In the genomic region with DNA sequence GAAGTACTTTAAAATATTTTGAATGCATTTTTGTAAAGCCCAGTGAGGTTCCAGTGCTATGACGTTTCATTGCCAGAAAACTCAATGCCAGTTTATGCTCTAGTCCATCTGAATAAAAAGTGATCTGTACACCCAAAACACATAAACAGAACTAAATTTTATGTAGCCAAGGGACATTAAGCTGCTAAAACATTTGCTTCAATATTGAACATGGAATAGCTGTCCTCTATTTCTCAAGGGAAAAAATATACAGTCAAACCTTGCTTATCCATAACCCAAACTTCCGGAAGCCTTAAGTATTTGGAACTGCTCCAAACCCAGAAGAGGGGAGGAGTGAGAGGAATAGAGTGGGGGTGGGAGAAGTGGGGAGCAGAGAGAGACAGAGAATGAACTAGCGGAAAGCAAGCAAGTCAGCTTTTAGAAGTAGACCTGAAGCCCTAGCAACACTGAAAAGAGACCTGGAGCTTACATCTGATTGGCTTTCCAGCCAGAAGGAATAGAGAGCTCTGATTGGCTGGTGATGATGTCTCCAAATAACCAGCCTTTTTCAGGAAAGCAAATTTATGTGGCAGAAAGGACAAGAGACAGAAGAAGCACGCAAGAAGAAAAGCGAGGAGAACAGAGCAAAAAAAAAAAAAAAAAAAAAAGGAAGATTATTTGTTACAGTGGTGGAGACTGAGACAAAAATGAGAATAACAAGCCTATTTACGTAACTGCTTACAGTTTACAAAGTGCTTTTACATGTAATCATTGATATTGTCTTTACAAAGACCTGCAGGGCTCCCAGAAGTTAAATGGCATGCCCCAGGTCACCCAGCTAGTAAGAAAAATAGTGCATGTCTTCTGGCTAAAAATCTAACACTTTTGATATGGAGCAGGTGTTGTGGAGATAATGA, we compare ENCODE assay signal across 8 cellular contexts.
DNase-seq lines count a peak whose midpoint lies in the region; ATAC-seq, FAIRE-seq and TF ChIP-seq lines count a peak whose summit lies in the region.

No MANE protein-coding gene starts in this region.

- H4K20me1 ChIP-seq in H1 (replicated peaks in 1 of 2; ENCODE audit: control insufficient read depth in 1 of 2, insufficient read depth in 2 of 2, low read length in 2 of 2), result no peaks in the 10 kb centered on the region

- H2BK120ac ChIP-seq in H1 (replicated peaks; ENCODE audit: low read depth, low read length), result no peak overlapping the region

- CTCF ChIA-PET in H1 (lab: Charles Lee; ENCODE audit: partially characterized antibody), result interaction anchor here (0.7 to 4.8 kb wide), 8 partner anchors 9 to 536 kb away, joined by 3 to 25 read pairs (median 4); partner anchors contain the start of genes KLLN and PTEN

- H3K79me2 ChIP-seq in H1 (ENCODE audit: control insufficient read depth in 1 of 2, insufficient read depth in 2 of 2, low read length in 2 of 2), result no peaks in the 10 kb centered on the region

- no peaks in the 10 kb centered on the region for H3K23me2 ChIP-seq in H1 (ENCODE audit: low read depth, low read length)

- H2AFZ ChIP-seq in H1 (ENCODE audit: low read length), result 0 out of 2 replicates have a peak overlapping the region, but pooled peaks have one; percentile 12

- TF ChIP-seq POLR2A in Peyer's patch (IDR thresholded peaks at IDR 0.05) (no peak), H1 (IDR thresholded peaks at IDR 0.05; ENCODE audit: control extremely low read depth in 1 of 2, low read depth in 2 of 2, low read length in 2 of 2) (no peak)

- H4K8ac ChIP-seq in H1 (ENCODE audit: extremely low read depth, insufficient read depth, low read length), result no peak overlapping the region

- TF ChIP-seq RAD21 in H1 (IDR thresholded peaks at IDR 0.05 in 1 of 2, conservative IDR thresholded peaks at IDR 0.05 in 1 of 2; ENCODE audit: low read depth in 2 of 2, low read length in 2 of 2), result no peak

- H3K9me3 ChIP-seq in Peyer's patch (no peaks in the 10 kb centered on the region), H1 (ENCODE audit: insufficient read depth in 2 of 2, low read depth in 1 of 2, low read length in 1 of 2) (no peaks in the 10 kb centered on the region)

- peak; percentile 81 for FAIRE-seq in H1 (lab: Jason Lieb, UNC)

- H3K4me3 ChIP-seq in Peyer's patch (peak overlapping the region in 2 of 4 donors; percentile 13 to 15), H1 (ENCODE audit: extremely low read depth in 1 of 4, insufficient read depth in 2 of 4, low read depth in 3 of 4, low read length in 4 of 4) (no peak overlapping the region)

- H4K5ac ChIP-seq in H1 (ENCODE audit: insufficient read length, low read depth, low read length), result no peak overlapping the region

- H3K27ac ChIP-seq in Peyer's patch (peak overlapping the region; percentile 71 to 84 (median 78)), H1 (ENCODE audit: low read depth, low read length) (no peak overlapping the region)

- H3K23ac ChIP-seq in H1 (ENCODE audit: insufficient read length), result no peak overlapping the region

- H3K56ac ChIP-seq in H1 (replicated peaks; ENCODE audit: insufficient read length, low read depth, low read length), result no peak overlapping the region

- DNase-seq in Peyer's patch (no peak), H1 (ENCODE audit: low read depth in 1 of 2, low spot score in 2 of 2) (no peak), medulla oblongata (ENCODE audit: extremely low spot score) (peak; percentile 83), 8988T (no peak)
- no peak for DNase-seq in stimulated activated CD4-positive, alpha-beta T cell treated with anti-CD3 and anti-CD28 coated beads, Interleukin-15, amount 100 ng/mL, for 24 hours

- no peak overlapping the region for H2AK5ac ChIP-seq in H1 (ENCODE audit: low read depth, low read length)

- no peak overlapping the region for H3K18ac ChIP-seq in H1 (ENCODE audit: extremely low read depth, low read length)

- no peak overlapping the region for H4K91ac ChIP-seq in H1 (replicated peaks; ENCODE audit: insufficient read length, low read length)

- H2BK5ac ChIP-seq in H1 (ENCODE audit: low read depth, low read length), result no peak overlapping the region

- WGBS in H1 (ENCODE audit: extremely low coverage in 1 of 2, insufficient coverage in 1 of 2, insufficient read length in 1 of 2, insufficient replicate concordance in 2 of 2, low coverage in 1 of 2, low lambda C conversion rate in 2 of 2, missing lambda C conversion rate in 1 of 2), 2 experiments, result 54% methylated on average over 4 of the region's 6 CpGs; no CpG with 5 or more reads in 1 of the 2 experiments

- H3K4ac ChIP-seq in H1 (replicated peaks; ENCODE audit: insufficient read length, low read depth, low read length), result no peak overlapping the region

- H2BK12ac ChIP-seq in H1 (ENCODE audit: low read depth, low read length), result no peak overlapping the region

- no peak overlapping the region for H2BK15ac ChIP-seq in H1 (ENCODE audit: low read length)

- H3K27me3 ChIP-seq in Peyer's patch, result no peaks in the 10 kb centered on the region
- no peaks in the 10 kb centered on the region for H3K27me3 ChIP-seq in H1 (replicated peaks in 1 of 4; ENCODE audit: control insufficient read depth in 3 of 4, extremely low read depth in 1 of 4, insufficient read depth in 3 of 4, low read length in 3 of 4)

- H3K4me2 ChIP-seq in H1 (ENCODE audit: insufficient read depth in 1 of 2, low read depth in 2 of 2, low read length in 2 of 2), result no peak overlapping the region; a peak in 1 of 4 replicates

- no peak for TF ChIP-seq EP300 in H1 (IDR thresholded peaks at IDR 0.05; ENCODE audit: borderline replicate concordance in 1 of 2, low read depth in 2 of 2, low read length in 2 of 2)

- no peak for TF ChIP-seq CTCF in Peyer's patch (IDR thresholded peaks at IDR 0.05)
- no peak for TF ChIP-seq CTCF in H1 (IDR thresholded peaks at IDR 0.05; ENCODE audit: control extremely low read depth in 1 of 3, insufficient read depth in 1 of 3, low read depth in 1 of 3, low read length in 3 of 3)

- ATAC-seq in GM18499 (IDR thresholded peaks at IDR 0.05; ENCODE audit: insufficient read depth, unreplicated experiment) (peak; percentile 40), HG02852 (IDR thresholded peaks at IDR 0.05; ENCODE audit: unreplicated experiment) (peak; percentile 46), GM19397 (IDR thresholded peaks at IDR 0.05; ENCODE audit: unreplicated experiment) (no peak)

- no peak overlapping the region for H2BK20ac ChIP-seq in H1 (ENCODE audit: low read length)

- H3K14ac ChIP-seq in H1 (ENCODE audit: insufficient read length), result no peak overlapping the region

- no peaks in the 10 kb centered on the region for H3K36me3 ChIP-seq in Peyer's patch
- H3K36me3 ChIP-seq in H1 (ENCODE audit: control insufficient read depth in 2 of 4, insufficient read depth in 4 of 4, low read length in 3 of 4), result no peaks in the 10 kb centered on the region; a peak in 1 of 8 replicates

- POLR2A ChIA-PET in H1 (lab: Charles Lee; ENCODE audit: partially characterized antibody), result interaction anchor here (1.1 kb wide), 1 partner anchor 524 kb away, joined by 3 read pairs; the partner anchor contains the start of genes KLLN and PTEN

- no peak overlapping the region for H3K9ac ChIP-seq in H1 (replicated peaks in 1 of 4; ENCODE audit: extremely low read depth in 1 of 4, low read depth in 3 of 4, low read length in 3 of 4)

- peaks cover 0 to 41% (median 20%) of the 10 kb centered on the region in 4 donors for H3K4me1 ChIP-seq in Peyer's patch
- H3K4me1 ChIP-seq in H1 (replicated peaks in 1 of 4; ENCODE audit: control insufficient read depth in 3 of 4, insufficient read depth in 4 of 4, low read length in 3 of 4), result peaks cover 0 to 2% (median 0%) of the 10 kb centered on the region in 4 experiments; a peak in 1 of 7 replicates

- no peaks in the 10 kb centered on the region for H3K79me1 ChIP-seq in H1 (ENCODE audit: low read depth, low read length)

TF ChIP-seq in H1, 55 proteins besides CTCF, POLR2A, EP300 and RAD21:
- TF ChIP-seq CHD1 (IDR thresholded peaks at IDR 0.05; ENCODE audit: low read depth, low read length) (no peak), RBBP5 (IDR thresholded peaks at IDR 0.05; ENCODE audit: borderline replicate concordance, low read depth, low read length) (no peak), NRF1 (IDR thresholded peaks at IDR 0.05; ENCODE audit: low read depth, low read length) (no peak), RFX5 (IDR thresholded peaks at IDR 0.05; ENCODE audit: borderline replicate concordance, low read depth, low read length) (peak; percentile 89), POU5F1 (IDR thresholded peaks at IDR 0.05; ENCODE audit: low read depth, low read length) (no peak)
